20 cellular contexts compared by ENCODE assay signal in the genomic region with DNA sequence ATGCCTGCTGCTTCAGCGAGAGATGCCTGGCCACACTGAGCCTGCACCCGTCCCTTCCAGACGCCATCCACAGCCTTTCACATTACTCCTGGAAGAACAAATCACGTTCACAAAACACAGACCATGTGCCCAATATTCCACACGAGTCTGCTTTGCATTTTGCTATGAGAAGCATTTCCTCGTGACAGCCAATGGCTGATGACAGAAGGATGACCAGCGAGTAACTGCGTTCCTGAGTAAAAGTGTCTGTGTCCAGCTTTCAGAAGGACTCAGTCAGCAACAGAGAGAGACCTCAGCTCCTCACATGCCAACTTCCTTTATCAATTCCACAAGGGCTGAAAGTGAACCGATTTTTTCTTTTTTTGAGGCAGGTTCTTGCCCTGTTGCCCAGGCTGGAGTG.
"Had no signal": no experiment of that assay in that cellular context is flagged by ENCODE, and none has a peak within 500 bp of the region (broad histone marks: within the 10 kb centered on the region; RNA-seq: fewer than 3 reads in every experiment).

No MANE protein-coding gene starts in this region.

- H3K27ac Mint-ChIP-seq: activated naive CD8-positive, alpha-beta T cell treated with anti-CD3 and anti-CD28 coated beads for 36 hours; memory B cell; nephron progenitor cell; stimulated activated effector memory CD8-positive, alpha-beta T cell treated with anti-CD3 and anti-CD28 coated beads, Interleukin-12 subunit alpha, Interleukin-12 subunit beta, amount 100 ng/mL, for 72 hours; stimulated activated naive CD8-positive, alpha-beta T cell treated with anti-CD3 and anti-CD28 coated beads, Interleukin-15, amount 100 ng/mL, for 72 hours; T-helper 1 cell treated with Interleukin-12 subunit alpha and Interleukin-12 subunit beta and Interleukin-4 antibody, amounts not matched to agents 30 μg/mL and 1 μg/mL, for 36 hours; WTC11 had no signal

- H3K9me3 Mint-ChIP-seq: activated naive CD8-positive, alpha-beta T cell treated with anti-CD3 and anti-CD28 coated beads for 36 hours; activated T-cell treated with anti-CD3 and anti-CD28 coated beads, Interleukin-2, amount 50 U/mL, for 4 hours; central memory CD8-positive, alpha-beta T cell; memory B cell; nephron progenitor cell; stimulated activated effector memory CD8-positive, alpha-beta T cell treated with anti-CD3 and anti-CD28 coated beads, Interleukin-12 subunit alpha, Interleukin-12 subunit beta, amount 100 ng/mL, for 72 hours; stimulated activated naive CD8-positive, alpha-beta T cell treated with anti-CD3 and anti-CD28 coated beads, Interleukin-15, amount 100 ng/mL, for 72 hours; T-helper 1 cell treated with Interleukin-12 subunit alpha and Interleukin-12 subunit beta and Interleukin-4 antibody, amounts not matched to agents 30 μg/mL and 1 μg/mL, for 36 hours; WTC11 had no signal

- H3K4me3 ChIP-seq: dorsolateral prefrontal cortex, esophagus squamous epithelium, heart left ventricle, tibial nerve had no signal

- H3K27ac ChIP-seq: esophagus squamous epithelium, heart left ventricle, tibial nerve had no signal

- H3K27me3 ChIP-seq: dorsolateral prefrontal cortex, esophagus squamous epithelium, heart left ventricle, tibial nerve had no signal

- H3K36me3 Mint-ChIP-seq: activated naive CD8-positive, alpha-beta T cell treated with anti-CD3 and anti-CD28 coated beads for 36 hours; memory B cell; stimulated activated effector memory CD8-positive, alpha-beta T cell treated with anti-CD3 and anti-CD28 coated beads, Interleukin-12 subunit alpha, Interleukin-12 subunit beta, amount 100 ng/mL, for 72 hours; WTC11 had no signal

- H3K4me1 Mint-ChIP-seq: central memory CD8-positive, alpha-beta T cell; memory B cell; stimulated activated effector memory CD8-positive, alpha-beta T cell treated with anti-CD3 and anti-CD28 coated beads, Interleukin-12 subunit alpha, Interleukin-12 subunit beta, amount 100 ng/mL, for 72 hours; stimulated activated naive CD8-positive, alpha-beta T cell treated with anti-CD3 and anti-CD28 coated beads, Interleukin-15, amount 100 ng/mL, for 72 hours; WTC11 had no signal

- DNase-seq: activated CD4-positive, alpha-beta T cell treated with anti-CD3 and anti-CD28 coated beads for 4 hours; activated CD4-positive, alpha-beta T cell treated with anti-CD3 and anti-CD28 coated beads, Interleukin-2, amount 50 U/mL, for 48 hours; activated naive CD8-positive, alpha-beta T cell treated with anti-CD3 and anti-CD28 coated beads for 36 hours; activated T-cell treated with anti-CD3 and anti-CD28 coated beads, Interleukin-2, amount 50 U/mL, for 4 hours; esophagus squamous epithelium; left cardiac atrium; nephron progenitor cell; occipital lobe; small intestine; stimulated activated CD4-positive, alpha-beta T cell treated with anti-CD3 and anti-CD28 coated beads, Interleukin-2, amount 100 ng/mL, for 24 hours; stimulated activated naive CD8-positive, alpha-beta T cell treated with anti-CD3 and anti-CD28 coated beads, Interleukin-15, amount 100 ng/mL, for 72 hours; T1000 had no signal

- H3K4me3 Mint-ChIP-seq: activated naive CD8-positive, alpha-beta T cell treated with anti-CD3 and anti-CD28 coated beads for 36 hours; activated T-cell treated with anti-CD3 and anti-CD28 coated beads, Interleukin-2, amount 50 U/mL, for 4 hours; central memory CD8-positive, alpha-beta T cell; memory B cell; nephron progenitor cell; stimulated activated effector memory CD8-positive, alpha-beta T cell treated with anti-CD3 and anti-CD28 coated beads, Interleukin-12 subunit alpha, Interleukin-12 subunit beta, amount 100 ng/mL, for 72 hours; stimulated activated naive CD8-positive, alpha-beta T cell treated with anti-CD3 and anti-CD28 coated beads, Interleukin-15, amount 100 ng/mL, for 72 hours; T-helper 1 cell treated with Interleukin-12 subunit alpha and Interleukin-12 subunit beta and Interleukin-4 antibody, amounts not matched to agents 30 μg/mL and 1 μg/mL, for 36 hours; WTC11 had no signal

- H3K27me3 Mint-ChIP-seq: activated naive CD8-positive, alpha-beta T cell treated with anti-CD3 and anti-CD28 coated beads for 36 hours; central memory CD8-positive, alpha-beta T cell; stimulated activated naive CD8-positive, alpha-beta T cell treated with anti-CD3 and anti-CD28 coated beads, Interleukin-15, amount 100 ng/mL, for 72 hours had no signal

- H3K36me3 ChIP-seq: esophagus squamous epithelium, heart left ventricle, tibial nerve had no signal

- H3K9me3 ChIP-seq: esophagus squamous epithelium, heart left ventricle, tibial nerve had no signal

- H3K4me1 ChIP-seq: esophagus squamous epithelium, heart left ventricle, tibial nerve had no signal
